ENCODE assay signal across 8 cellular contexts in the genomic region with DNA sequence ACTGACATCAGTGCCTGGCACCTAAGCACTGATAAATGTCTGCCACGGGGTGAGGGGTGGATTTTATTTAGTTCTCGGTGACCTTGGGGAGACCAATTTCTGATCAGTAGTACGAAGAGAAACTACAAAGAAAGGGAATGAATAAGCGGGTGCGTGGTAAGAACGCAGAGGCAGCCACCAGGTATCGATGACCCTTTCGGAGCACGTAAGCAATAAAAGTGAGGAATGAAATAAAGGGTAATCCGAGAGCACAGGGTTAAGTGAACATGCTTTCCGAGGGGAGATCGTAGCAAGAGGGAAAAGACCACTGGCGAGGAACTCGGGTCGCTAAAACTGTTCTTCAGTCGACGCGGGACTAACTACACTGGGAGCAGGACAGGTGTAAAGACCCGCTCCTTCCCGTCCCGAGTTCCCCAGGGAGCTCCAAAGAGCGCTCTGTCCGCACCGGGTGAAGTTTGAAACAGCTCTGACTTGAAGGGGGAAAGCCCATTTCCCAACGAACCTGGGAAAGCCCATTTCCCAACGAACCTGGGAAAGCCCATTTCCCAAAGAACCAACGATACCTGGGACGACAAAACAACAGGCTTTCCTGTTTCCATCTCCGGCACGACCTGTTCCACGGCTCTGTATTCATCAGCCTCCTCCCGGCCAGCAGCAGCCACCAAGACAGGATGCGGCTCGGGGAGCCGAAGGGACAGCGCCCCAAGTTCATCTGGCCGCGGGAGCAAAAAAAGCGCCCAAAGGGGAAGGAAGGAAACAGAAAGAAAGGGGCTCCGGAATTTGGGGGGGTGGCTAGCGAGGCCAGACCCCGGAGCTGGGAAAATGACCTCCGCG. TPM values are rescaled to one million over a fixed set of nuclear protein-coding genes. Genes with fewer than 3 reads are reported as not detected.
A peak's percentile ranks its signal among the peaks of the same experiment; 100 is the strongest.
DNase-seq lines count a peak whose midpoint lies in the region; ATAC-seq, FAIRE-seq and TF ChIP-seq lines count a peak whose summit lies in the region.

No MANE protein-coding gene starts in this region.

- H3K9me3 Mint-ChIP-seq in endothelial cell (ENCODE audit: unreplicated experiment), result no peaks in the 10 kb centered on the region
- H3K9me3 Mint-ChIP-seq in naive thymus-derived CD8-positive, alpha-beta T cell, result no peaks in the 10 kb centered on the region

- no peak for FAIRE-seq in H54 (lab: Jason Lieb, UNC)

- H3K9me3 ChIP-seq in RWPE2 (ENCODE audit: severe bottlenecking), result no peaks in the 10 kb centered on the region

- peak overlapping the region; percentile 87 for H3K4me3 Mint-ChIP-seq in endothelial cell (ENCODE audit: unreplicated experiment)
- peak overlapping the region; percentile 30 to 79 (median 70) for H3K4me3 Mint-ChIP-seq in naive thymus-derived CD8-positive, alpha-beta T cell

- peak overlapping the region; percentile 78 for H3K4me3 ChIP-seq in RWPE2 (ENCODE audit: severe bottlenecking)

- TF ChIP-seq POLR2A in H54 (IDR thresholded peaks at IDR 0.05; ENCODE audit: low read depth, low read length), result no peak

- H3K4me1 ChIP-seq in RWPE2 (ENCODE audit: insufficient read depth, poor library complexity, severe bottlenecking), result no peaks in the 10 kb centered on the region

- H3K27me3 ChIP-seq in RWPE2 (ENCODE audit: insufficient read depth, poor library complexity, severe bottlenecking), result no peaks in the 10 kb centered on the region

- no peak overlapping the region for H3K27ac ChIP-seq in RWPE2 (ENCODE audit: poor library complexity, severe bottlenecking)

- H3K36me3 ChIP-seq in RWPE2 (ENCODE audit: low read depth), result no peaks in the 10 kb centered on the region

- H3K4me1 Mint-ChIP-seq in endothelial cell (ENCODE audit: unreplicated experiment), result peaks cover 16% of the 10 kb centered on the region
- peaks cover 5 to 15% (median 9%) of the 10 kb centered on the region in 4 donors for H3K4me1 Mint-ChIP-seq in naive thymus-derived CD8-positive, alpha-beta T cell

- peak; percentile 47 for ATAC-seq in RWPE2 (ENCODE audit: low read depth)
- ATAC-seq in naive thymus-derived CD8-positive, alpha-beta T cell, result no peak
- no peak for ATAC-seq in HG03469 (IDR thresholded peaks at IDR 0.05; ENCODE audit: unreplicated experiment)

- H3K27ac Mint-ChIP-seq in endothelial cell (ENCODE audit: unreplicated experiment), result no peak overlapping the region
- H3K27ac Mint-ChIP-seq in naive thymus-derived CD8-positive, alpha-beta T cell, result peak overlapping the region in 1 of 10 donors; percentile 1

- POLR2A ChIA-PET in naive thymus-derived CD8-positive, alpha-beta T cell (lab: Charles Lee), result no interaction called here

- DNase-seq in EH (ENCODE audit: low read depth), result peak; percentile 21
- peak; percentile 36 for DNase-seq in H54 (ENCODE audit: insufficient read length, low spot score)
- no peak for DNase-seq in RWPE2 (ENCODE audit: low spot score)
- peak; percentile 20 for DNase-seq in endothelial cell (ENCODE audit: low spot score)
- DNase-seq in naive thymus-derived CD8-positive, alpha-beta T cell, result no peak
- no peak for DNase-seq in NCI-H2227 (lab: John Stamatoyannopoulos, UW; ENCODE audit: unreplicated experiment)
- no peak for DNase-seq in OCI-M2 (lab: John Stamatoyannopoulos, UW; ENCODE audit: unreplicated experiment)

- peaks cover 10% of the 10 kb centered on the region for H3K27me3 Mint-ChIP-seq in endothelial cell (ENCODE audit: unreplicated experiment)
- H3K27me3 Mint-ChIP-seq in naive thymus-derived CD8-positive, alpha-beta T cell, result peaks cover 34 to 67% (median 53%) of the 10 kb centered on the region in 5 donors

- TF ChIP-seq CTCF in RWPE2 (IDR thresholded peaks at IDR 0.05; ENCODE audit: poor library complexity, severe bottlenecking) (no peak), endothelial cell (IDR thresholded peaks at IDR 0.05; ENCODE audit: unreplicated experiment) (no peak)

- H3K36me3 Mint-ChIP-seq in endothelial cell (ENCODE audit: low read depth, unreplicated experiment), result no peaks in the 10 kb centered on the region
- H3K36me3 Mint-ChIP-seq in naive thymus-derived CD8-positive, alpha-beta T cell, result peaks cover 0 to 11% (median 0%) of the 10 kb centered on the region in 3 donors

RNA-seq across cellular contexts. Expression of a gene that starts 1.0 kb away (rescaled TPM):
- 4.4 TPM for total RNA-seq in endothelial cell (ENCODE audit: unreplicated experiment)
- total RNA-seq in naive thymus-derived CD8-positive, alpha-beta T cell, result not detected
- under 1 TPM in 1 of 3 donors, not detected in 2; 0.29 TPM for polyA plus RNA-seq in naive thymus-derived CD8-positive, alpha-beta T cell

Comparison
In these comparisons a context has a peak if more than half of its experiments do, and no peak if none do; other contexts are left out.
1. DNase-seq: peak in EH (single experiment), H54 (single experiment) and endothelial cell (single experiment); none in RWPE2 (single experiment), naive thymus-derived CD8-positive, alpha-beta T cell (0 of 10), NCI-H2227 (single experiment) and OCI-M2 (single experiment).